ENCODE assay signal across 8 cellular contexts in genomic region chr11:78645226-78646202, GRCh38.
A peak's percentile ranks its signal among the peaks of the same experiment; 100 is the strongest.
DNase-seq lines count a peak whose midpoint lies in the region; ATAC-seq and TF ChIP-seq lines count a peak whose summit lies in the region.

No MANE protein-coding gene starts in this region.

- 40% methylated on average over 5 of the region's 5 CpGs for WGBS in mesenchymal stem cell

- no peaks in the 10 kb centered on the region for H3K36me3 ChIP-seq in effector memory CD4-positive, alpha-beta T cell (ENCODE audit: control insufficient read depth, insufficient read depth, low read length)
- H3K36me3 ChIP-seq in mesenchymal stem cell (ENCODE audit: control insufficient read depth in 1 of 2, insufficient read depth in 2 of 2, low read depth in 1 of 2, low read length in 2 of 2) = no peaks in the 10 kb centered on the region

- DNase-seq in AG10803 (ENCODE audit: low read depth) (peak; percentile 61), NCI-H526 treated with DMSO at 0.1 percent for 48 hours (lab: John Stamatoyannopoulos, UW) (peak; percentile 53), mesenchymal stem cell (peak; percentile 69)
- peak; percentile 35 to 50 for DNase-seq in activated CD4-positive, alpha-beta T cell treated with anti-CD3 and anti-CD28 coated beads, Interleukin-2, amount 50 U/mL, for 4 hours
- DNase-seq in effector memory CD4-positive, alpha-beta T cell = peak; percentile 12 to 21 (median 18)
- DNase-seq in stimulated activated CD8-positive, alpha-beta memory T cell treated with anti-CD3 and anti-CD28 coated beads, Interleukin-4, amount 100 ng/mL, for 1 hour (ENCODE audit: low read depth in 2 of 2, low spot score in 1 of 2) = peak; percentile 14 to 28

- H4K8ac ChIP-seq in mesenchymal stem cell (ENCODE audit: low read length) = peak overlapping the region; percentile 7

- H3K18ac ChIP-seq in mesenchymal stem cell (ENCODE audit: low read depth in 1 of 2, low read length in 2 of 2) = no peak overlapping the region

- peak; percentile 99 for TF ChIP-seq CTCF in AG10803 (conservative IDR thresholded peaks at IDR 0.05; ENCODE audit: low read length)

- H3K27ac ChIP-seq in effector memory CD4-positive, alpha-beta T cell (ENCODE audit: insufficient read depth, low read length, poor library complexity, severe bottlenecking) = no peak overlapping the region
- H3K27ac ChIP-seq in mesenchymal stem cell (ENCODE audit: low read length, poor library complexity, severe bottlenecking) = no peak overlapping the region

- no peaks in the 10 kb centered on the region for H3K79me1 ChIP-seq in mesenchymal stem cell (replicated peaks; ENCODE audit: low read length, poor library complexity, severe bottlenecking)

- H3K4me3 ChIP-seq in AG10803 (ENCODE audit: low read length) (no peak overlapping the region), mesenchymal stem cell (ENCODE audit: insufficient read depth in 1 of 2, low read depth in 1 of 2, low read length in 2 of 2) (no peak overlapping the region)
- no peak overlapping the region for H3K4me3 ChIP-seq in effector memory CD4-positive, alpha-beta T cell (ENCODE audit: insufficient read depth, low read depth, low read length, poor library complexity, severe bottlenecking)

- no peaks in the 10 kb centered on the region for H3K9me3 ChIP-seq in effector memory CD4-positive, alpha-beta T cell (ENCODE audit: control insufficient read depth, low read length)
- no peaks in the 10 kb centered on the region for H3K9me3 ChIP-seq in mesenchymal stem cell (ENCODE audit: control insufficient read depth, low read length)

- no peak overlapping the region for H3K9ac ChIP-seq in mesenchymal stem cell (ENCODE audit: low read length)

- H2AFZ ChIP-seq in mesenchymal stem cell (ENCODE audit: low read depth, low read length) = no peak overlapping the region

- H3K4me1 ChIP-seq in effector memory CD4-positive, alpha-beta T cell (ENCODE audit: control insufficient read depth, insufficient read depth, low read length, poor library complexity, severe bottlenecking) = no peaks in the 10 kb centered on the region
- H3K4me1 ChIP-seq in mesenchymal stem cell (ENCODE audit: control insufficient read depth, insufficient read depth, low read depth, low read length) = no peaks in the 10 kb centered on the region

- H4K91ac ChIP-seq in mesenchymal stem cell (ENCODE audit: low read length) = no peak overlapping the region

- H2BK15ac ChIP-seq in mesenchymal stem cell (ENCODE audit: low read depth, poor library complexity, severe bottlenecking) = no peak overlapping the region

- no peak overlapping the region for H3K4me2 ChIP-seq in mesenchymal stem cell (ENCODE audit: low read length, poor library complexity, severe bottlenecking)

- no peak overlapping the region for H3K4ac ChIP-seq in mesenchymal stem cell (ENCODE audit: low read depth in 1 of 2, low read length in 2 of 2)

- H2BK12ac ChIP-seq in mesenchymal stem cell (ENCODE audit: low read length in 2 of 2) = no peak overlapping the region

- ATAC-seq in GM18873 (IDR thresholded peaks at IDR 0.05; ENCODE audit: low FRiP score, unreplicated experiment) (peak; percentile 73), HG03432 (IDR thresholded peaks at IDR 0.05; ENCODE audit: unreplicated experiment) (peak; percentile 78)

- H2AK5ac ChIP-seq in mesenchymal stem cell (ENCODE audit: low read length, severe bottlenecking) = no peak overlapping the region

- no peak overlapping the region for H2BK120ac ChIP-seq in mesenchymal stem cell (ENCODE audit: low read depth, low read length)

- no peak overlapping the region for H3K23ac ChIP-seq in mesenchymal stem cell (ENCODE audit: low read length in 2 of 2)

- no peak overlapping the region for H2BK5ac ChIP-seq in mesenchymal stem cell (ENCODE audit: low read depth, low read length, poor library complexity, severe bottlenecking)

- no peaks in the 10 kb centered on the region for H3K27me3 ChIP-seq in effector memory CD4-positive, alpha-beta T cell (replicated peaks; ENCODE audit: control insufficient read depth, insufficient read depth, low read length, poor library complexity, severe bottlenecking)
- H3K27me3 ChIP-seq in mesenchymal stem cell (ENCODE audit: control insufficient read depth in 1 of 2, insufficient read depth in 1 of 2, low read length in 2 of 2) = peaks cover 7% of the 10 kb centered on the region in 2 experiments

- H3K14ac ChIP-seq in mesenchymal stem cell (ENCODE audit: low read length in 2 of 2) = no peak overlapping the region

Comparison
In these comparisons a context has a peak if more than half of its experiments do, and no peak if none do; other contexts are left out.
1. DNase-seq: peak in every context shown above with its lines; median percentile 69 in mesenchymal stem cell; 61 in AG10803; 53 in NCI-H526 treated with DMSO at 0.1 percent for 48 hours; 42 in activated CD4-positive, alpha-beta T cell treated with anti-CD3 and anti-CD28 coated beads, Interleukin-2, amount 50 U/mL, for 4 hours; 21 in stimulated activated CD8-positive, alpha-beta memory T cell treated with anti-CD3 and anti-CD28 coated beads, Interleukin-4, amount 100 ng/mL, for 1 hour; 18 in effector memory CD4-positive, alpha-beta T cell.